In the genomic region with DNA sequence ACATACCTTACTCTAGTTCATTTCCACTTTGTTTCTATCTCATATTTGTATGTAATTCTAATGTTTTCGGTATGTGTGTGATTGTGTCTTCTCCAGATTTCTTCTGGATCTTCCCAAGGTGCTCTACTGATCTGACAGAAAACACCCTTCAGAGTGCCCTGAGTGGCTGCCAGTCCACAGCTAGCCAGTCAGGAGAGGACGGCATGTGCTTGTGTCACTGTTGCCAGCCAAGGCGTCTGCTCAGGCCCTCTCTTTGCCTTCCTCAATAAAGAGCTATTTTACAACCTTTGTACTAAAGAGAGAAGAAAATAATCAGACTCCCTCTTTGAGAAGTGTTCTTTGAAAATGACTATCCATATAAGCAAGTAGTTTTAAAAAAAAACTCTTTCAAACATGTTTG, we compare ENCODE assay signal across 1 cellular context.
TF ChIP-seq lines count a peak whose summit lies in the region.

No MANE protein-coding gene starts in this region.

TF ChIP-seq in H1, 55 proteins besides CTCF, POLR2A, EP300 and RAD21:
- TF ChIP-seq MAFK (IDR thresholded peaks at IDR 0.05; ENCODE audit: low read depth, low read length) (no peak), NANOG (IDR thresholded peaks at IDR 0.05; ENCODE audit: insufficient read depth, low read depth, low read length, poor library complexity, severe bottlenecking) (no peak), TEAD4 (IDR thresholded peaks at IDR 0.05; ENCODE audit: low read depth, low read length) (no peak), NRF1 (IDR thresholded peaks at IDR 0.05; ENCODE audit: low read depth, low read length) (no peak), CREB1 (IDR thresholded peaks at IDR 0.05) (peak; percentile 59), USF2 (IDR thresholded peaks at IDR 0.05; ENCODE audit: low read length) (no peak), EZH2 (IDR thresholded peaks at IDR 0.05; ENCODE audit: low read depth, low read length, severe bottlenecking) (no peak), RFX5 (IDR thresholded peaks at IDR 0.05; ENCODE audit: borderline replicate concordance, low read depth, low read length) (peak; percentile 88)
